ENCODE assay signal across 1 cellular context in the genomic region with DNA sequence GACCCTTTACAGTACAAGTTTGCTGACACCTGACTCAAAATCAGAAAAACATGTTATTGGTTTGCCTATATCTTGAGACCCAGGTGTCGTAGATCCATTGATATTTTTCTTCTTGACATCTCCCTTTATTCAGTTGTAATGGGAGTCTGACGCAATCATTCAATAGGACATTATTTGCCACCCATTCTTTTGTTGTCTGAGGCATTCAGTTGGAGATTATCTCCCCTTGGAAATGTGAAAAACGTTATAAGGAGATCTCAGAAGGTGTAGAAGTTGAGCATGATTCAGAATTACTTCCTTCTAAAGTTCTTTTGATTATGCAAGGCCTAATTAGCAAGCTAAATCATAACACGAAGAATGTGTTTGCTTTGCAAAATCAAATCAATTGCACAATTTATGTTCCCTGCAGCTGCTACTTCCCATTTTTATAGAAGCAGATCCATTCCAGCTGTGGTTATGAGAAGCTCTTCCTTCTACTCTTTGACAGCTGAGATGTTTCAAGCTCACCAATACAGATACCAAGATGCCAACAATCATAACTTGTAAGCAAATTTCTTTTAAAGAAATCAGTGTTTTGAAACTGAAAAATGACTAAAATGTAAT.
A peak's percentile ranks its signal among the peaks of the same experiment; 100 is the strongest.
TF ChIP-seq lines count a peak whose summit lies in the region.

No MANE protein-coding gene starts in this region.

TF ChIP-seq in H1, 55 proteins besides CTCF, POLR2A, EP300 and RAD21:
- TF ChIP-seq EZH2 (IDR thresholded peaks at IDR 0.05; ENCODE audit: low read depth, low read length, severe bottlenecking): no peak
- peak; percentile 81; the same call in 1 of the 2 replicates for TF ChIP-seq CEBPB (IDR thresholded peaks at IDR 0.05; ENCODE audit: low read depth, low read length)
TF ChIP-seq in H1: peak in this region for 1.
